In the genomic region with DNA sequence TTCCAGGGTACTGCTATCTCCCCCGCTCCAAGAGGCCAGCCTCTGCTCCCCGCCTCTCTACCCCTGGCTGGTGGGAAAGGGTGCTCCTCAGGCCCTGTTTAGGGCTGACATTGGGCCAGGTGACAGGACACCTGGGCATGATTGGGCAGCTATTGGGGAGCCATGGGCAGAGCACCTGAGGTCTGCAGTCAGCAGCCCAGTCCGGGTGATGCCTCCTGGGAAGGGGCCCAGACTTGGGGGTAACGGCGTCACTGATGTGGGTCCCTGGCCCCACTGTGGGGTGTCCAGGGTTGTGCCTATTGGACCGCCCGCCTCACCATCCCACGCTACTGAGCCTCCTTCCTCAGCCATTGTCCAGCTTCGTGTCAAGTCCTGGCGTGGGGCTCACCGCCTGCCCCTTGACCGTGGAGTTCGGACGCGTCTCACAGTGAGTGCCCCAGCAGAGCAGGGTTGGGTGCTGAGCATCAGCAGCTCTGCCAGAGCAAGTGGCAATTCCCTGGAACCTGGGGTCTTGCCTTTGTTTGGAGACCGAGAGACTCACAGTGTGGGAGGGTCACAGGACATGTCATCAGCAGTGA, we compare ENCODE assay signal across 20 cellular contexts. TPM values are rescaled to one million over a fixed set of nuclear protein-coding genes. Genes with fewer than 3 reads are reported as not detected.
DNase-seq lines count a peak whose midpoint lies in the region; ATAC-seq, FAIRE-seq and TF ChIP-seq lines count a peak whose summit lies in the region.
"Had no signal": no experiment of that assay in that cellular context is flagged by ENCODE, and none has a peak within 500 bp of the region (broad histone marks: within the 10 kb centered on the region; RNA-seq: fewer than 3 reads in every experiment).

No MANE protein-coding gene starts in this region.

- H3K9me1 ChIP-seq in K562 (ENCODE audit: control insufficient read depth, insufficient read depth, low read length): peaks cover 5% of the 10 kb centered on the region

- no peak for TF ChIP-seq EP300 in K562 (IDR thresholded peaks at IDR 0.05; ENCODE audit: low read length)

- in situ Hi-C loops in K562 (cut with MboI): no loop called here

- H2AFZ ChIP-seq in DND-41 (ENCODE audit: low read depth, low read length) (no peak overlapping the region), K562 (ENCODE audit: low read depth, low read length) (no peak overlapping the region)

- TF ChIP-seq CTCF in DND-41 (IDR thresholded peaks at IDR 0.05; ENCODE audit: borderline replicate concordance, extremely low read depth, low read length, poor library complexity, severe bottlenecking): no peak
- TF ChIP-seq CTCF in K562 (IDR thresholded peaks at IDR 0.05 in 2 of 3, conservative IDR thresholded peaks at IDR 0.05 in 1 of 3; ENCODE audit: insufficient read depth in 2 of 3, low read depth in 1 of 3, low read length in 3 of 3): no peak
- no peak for TF ChIP-seq CTCF in neural crest cell (conservative IDR thresholded peaks at IDR 0.05)

- H3K9ac ChIP-seq in DND-41 (ENCODE audit: low read depth, low read length): peak overlapping the region; percentile 17; the same call in 1 of the 2 replicates
- H3K9ac ChIP-seq in K562 (ENCODE audit: insufficient read depth in 1 of 2, low read depth in 2 of 2, low read length in 2 of 2): peak overlapping the region in 1 of 2 experiments; percentile 98; a peak in 1 of 4 replicates

- H3K4me3 ChIP-seq in DND-41 (ENCODE audit: low read depth in 1 of 2, low read length in 2 of 2) (no peak overlapping the region), K562 (no peak overlapping the region)
- H3K4me3 ChIP-seq: A549, MG63 had no signal

- ATAC-seq in DND-41 (ENCODE audit: insufficient read depth, low read depth) (no peak), K562 (no peak)
- no peak for ATAC-seq in stimulated activated naive CD8-positive, alpha-beta T cell treated with anti-CD3 and anti-CD28 coated beads, Interleukin-15, amount 100 ng/mL, for 72 hours
- ATAC-seq: A549, HCT116 had no signal

- no peak for FAIRE-seq in K562 (lab: Jason Lieb, UNC)
- FAIRE-seq: A549, D721Med, GM19239 had no signal

- 91% methylated on average over 15 of the region's 16 CpGs for WGBS in K562 (ENCODE audit: insufficient coverage, low coverage, missing lambda C conversion rate)

- H3K27me3 Mint-ChIP-seq in activated T-cell treated with anti-CD3 and anti-CD28 coated beads, Interleukin-2, amount 50 U/mL, for 24 hours: no peaks in the 10 kb centered on the region
- peaks cover 2% of the 10 kb centered on the region for H3K27me3 Mint-ChIP-seq in neural crest cell (ENCODE audit: low read depth)
- no peaks in the 10 kb centered on the region for H3K27me3 Mint-ChIP-seq in stimulated activated naive CD8-positive, alpha-beta T cell treated with anti-CD3 and anti-CD28 coated beads, Interleukin-15, amount 100 ng/mL, for 72 hours

- no peaks in the 10 kb centered on the region for H3K9me3 Mint-ChIP-seq in activated T-cell treated with anti-CD3 and anti-CD28 coated beads, Interleukin-2, amount 50 U/mL, for 24 hours
- H3K9me3 Mint-ChIP-seq in neural crest cell: no peaks in the 10 kb centered on the region
- H3K9me3 Mint-ChIP-seq in stimulated activated naive CD8-positive, alpha-beta T cell treated with anti-CD3 and anti-CD28 coated beads, Interleukin-15, amount 100 ng/mL, for 72 hours: no peaks in the 10 kb centered on the region

- intact Hi-C loops in K562 (cut with micrococcal nuclease) (no loop called here), posterior cingulate gyrus (cut with DNase I) (no loop called here)

- H3K27ac ChIP-seq in DND-41 (ENCODE audit: low read length) (no peak overlapping the region), K562 (ENCODE audit: extremely low read depth, low read depth, low read length) (no peak overlapping the region)
- H3K27ac ChIP-seq: A549, HL-60 had no signal

- no peaks in the 10 kb centered on the region for H3K9me3 ChIP-seq in DND-41 (ENCODE audit: insufficient read depth, low read length, severe bottlenecking)
- no peaks in the 10 kb centered on the region; the same call in 1 of the 2 replicates for H3K9me3 ChIP-seq in K562 (replicated peaks; ENCODE audit: control insufficient read depth, insufficient read depth, low read depth, low read length)
- H3K9me3 ChIP-seq: A549, MG63 had no signal

- H3K4me2 ChIP-seq in DND-41 (ENCODE audit: insufficient read depth, low read length): peak overlapping the region; percentile 20; the same call in 1 of the 2 replicates
- H3K4me2 ChIP-seq in K562 (ENCODE audit: insufficient read depth, low read length): no peak overlapping the region
- H3K4me2 ChIP-seq: A549 had no signal

- DNase-seq in activated T-cell treated with anti-CD3 and anti-CD28 coated beads, Interleukin-2, amount 50 U/mL, for 24 hours: no peak
- DNase-seq in activated T-cell treated with anti-CD3 and anti-CD28 coated beads for 4 hours: no peak
- no peak for DNase-seq in DND-41
- no peak for DNase-seq in K562 (ENCODE audit: extremely low read depth in 1 of 4, low spot score in 3 of 4)
- DNase-seq in neural crest cell (ENCODE audit: low read depth, low spot score): no peak
- no peak for DNase-seq in activated effector memory CD4-positive, alpha-beta T cell treated with anti-CD3 and anti-CD28 coated beads, Interleukin-2, amount 50 U/mL, for 16 hours
- DNase-seq in stimulated activated naive CD8-positive, alpha-beta T cell treated with anti-CD3 and anti-CD28 coated beads, Interleukin-15, amount 100 ng/mL, for 72 hours: no peak
- DNase-seq in posterior cingulate gyrus: no peak
- DNase-seq: DMS79 treated with DMSO at 0.1 percent for 48 hours, GF-D8, MG63, NCI-H1092 treated with DMSO at 0.1 percent for 48 hours, NCI-H1694 treated with DMSO at 0.1 percent for 48 hours, NCI-H69, SHP77 had no signal

- H3K4me1 ChIP-seq in DND-41 (ENCODE audit: insufficient read depth, low read length): peaks cover 43% of the 10 kb centered on the region
- H3K4me1 ChIP-seq in K562 (replicated peaks in 1 of 2; ENCODE audit: control insufficient read depth in 2 of 2, insufficient read depth in 2 of 2, low read length in 2 of 2): peaks cover 14 to 77% of the 10 kb centered on the region in 2 experiments

- peak overlapping the region; percentile 20 for H3K4me3 Mint-ChIP-seq in activated T-cell treated with anti-CD3 and anti-CD28 coated beads, Interleukin-2, amount 50 U/mL, for 24 hours
- peak overlapping the region; percentile 83 for H3K4me3 Mint-ChIP-seq in neural crest cell
- no peak overlapping the region for H3K4me3 Mint-ChIP-seq in stimulated activated naive CD8-positive, alpha-beta T cell treated with anti-CD3 and anti-CD28 coated beads, Interleukin-15, amount 100 ng/mL, for 72 hours

- no TSS peak for BruUV-seq in K562 (replicated peaks; lab: Mats Ljungman, UMichigan)

- H3K4me1 Mint-ChIP-seq in activated T-cell treated with anti-CD3 and anti-CD28 coated beads, Interleukin-2, amount 50 U/mL, for 24 hours (ENCODE audit: low read depth): peaks cover 28% of the 10 kb centered on the region
- peaks cover 28% of the 10 kb centered on the region for H3K4me1 Mint-ChIP-seq in neural crest cell
- H3K4me1 Mint-ChIP-seq in stimulated activated naive CD8-positive, alpha-beta T cell treated with anti-CD3 and anti-CD28 coated beads, Interleukin-15, amount 100 ng/mL, for 72 hours: peaks cover 45% of the 10 kb centered on the region

- peaks cover 43% of the 10 kb centered on the region for H4K20me1 ChIP-seq in DND-41 (ENCODE audit: insufficient read depth, low read length)
- peaks cover 13% of the 10 kb centered on the region for H4K20me1 ChIP-seq in K562 (replicated peaks; ENCODE audit: control insufficient read depth, insufficient read depth, low read length)

- peaks cover 45% of the 10 kb centered on the region for H3K36me3 Mint-ChIP-seq in activated T-cell treated with anti-CD3 and anti-CD28 coated beads, Interleukin-2, amount 50 U/mL, for 24 hours (ENCODE audit: low read depth)
- H3K36me3 Mint-ChIP-seq in neural crest cell (ENCODE audit: low read depth): no peaks in the 10 kb centered on the region

- no peak for TF ChIP-seq RAD21 in K562 (CRISPR knock-in tag; conservative IDR thresholded peaks at IDR 0.05 in 1 of 2, IDR thresholded peaks at IDR 0.05 in 1 of 2)

- H3K36me3 ChIP-seq in DND-41 (ENCODE audit: insufficient read depth, low read length) (peaks cover 32% of the 10 kb centered on the region), K562 (ENCODE audit: control insufficient read depth, insufficient read depth, low read length) (peaks cover 22% of the 10 kb centered on the region; the same call in 2 of the 3 replicates)

- no peak for TF ChIP-seq POLR2A in K562 (conservative IDR thresholded peaks at IDR 0.05)

- CTCF ChIA-PET in K562 (lab: Yijun Ruan, JAX; ENCODE audit: low intra/inter-chr PET ratio): no interaction called here

- H3K27me3 ChIP-seq in DND-41 (ENCODE audit: insufficient read depth, low read length, poor library complexity) (no peaks in the 10 kb centered on the region), K562 (ENCODE audit: control insufficient read depth in 2 of 2, insufficient read depth in 2 of 2, low read length in 2 of 2) (no peaks in the 10 kb centered on the region)
- H3K27me3 ChIP-seq: MG63 had no signal

- H3K79me2 ChIP-seq in DND-41 (ENCODE audit: insufficient read depth, low read length) (peaks cover 48% of the 10 kb centered on the region), K562 (ENCODE audit: control insufficient read depth, insufficient read depth, low read length) (peaks cover 41% of the 10 kb centered on the region)

- no peak overlapping the region for H3K27ac Mint-ChIP-seq in activated T-cell treated with anti-CD3 and anti-CD28 coated beads, Interleukin-2, amount 50 U/mL, for 24 hours
- no peak overlapping the region for H3K27ac Mint-ChIP-seq in neural crest cell (ENCODE audit: unreplicated experiment)
- no peak overlapping the region for H3K27ac Mint-ChIP-seq in stimulated activated naive CD8-positive, alpha-beta T cell treated with anti-CD3 and anti-CD28 coated beads, Interleukin-15, amount 100 ng/mL, for 72 hours

- POLR2A ChIA-PET in K562 (lab: Yijun Ruan, JAX): interaction anchor here (0.6 kb wide), 1 partner anchor 53 kb away, joined by 5 read pairs; no protein-coding TSS in a partner anchor

RNA-seq across cellular contexts. Expression of a gene that starts 2.8 kb away (rescaled TPM):
- 140 and 450 TPM in 2 replicates for total RNA-seq in K562 (2011; cell fraction: chromatin; rRNA removed; ENCODE audit: low replicate concordance)
- 336 and 342 TPM in 2 replicates for total RNA-seq in K562 (2011; cell fraction: nucleolus; rRNA removed)
- 156 and 178 TPM in 2 replicates for total RNA-seq in K562 (2011; cell fraction: nucleoplasm; rRNA removed)
- total RNA-seq in K562 (2014; rRNA removed): 50.8 and 50.9 TPM in 2 replicates
- 13.5 and 17.1 TPM in 2 replicates for total RNA-seq in K562 (2014; rRNA removed; fragmentation: Illumina TruSeq; extraction: Trizol)
- 45.4 and 49.5 TPM in 2 replicates for total RNA-seq in K562 (2015; rRNA removed; fragmentation: Illumina TruSeq; extraction: Trizol)
- total RNA-seq in K562 (2021): 105 and 118 TPM in 2 replicates
- polyA plus RNA-seq in K562 (2011; rRNA removed): 35.8 and 58.6 TPM in 2 replicates
- 47.9 and 104 TPM in 2 replicates for polyA plus RNA-seq in K562 (2011; cell fraction: cytosol; rRNA removed)
- 263 and 504 TPM in 2 replicates for polyA plus RNA-seq in K562 (2011; cell fraction: nucleus; rRNA removed)
- 53.2 and 84.6 TPM in 2 replicates for polyA plus RNA-seq in K562 (2012)
- 36.9 and 78.5 TPM in 2 replicates for polyA plus RNA-seq in K562 (2014; fragmentation: Illumina TruSeq; extraction: Trizol)
- polyA plus RNA-seq in K562 (2014; fragmentation: Nextera tagmentation; extraction: Ambion mirVana): 1 to 10 TPM; 2.8 to 3.3 TPM
- 144 TPM in 2 replicates for polyA plus RNA-seq in K562 (2014; rRNA removed)
- polyA minus RNA-seq in K562 (2011; rRNA and poly(A)+ RNA removed): 6.8 and 13.8 TPM in 2 replicates
- 29.3 and 39.0 TPM in 2 replicates for polyA minus RNA-seq in K562 (2011; cell fraction: cytosol; rRNA and poly(A)+ RNA removed)
- 57.2 and 63.4 TPM in 2 replicates for polyA minus RNA-seq in K562 (2011; cell fraction: nucleus; rRNA and poly(A)+ RNA removed)
- total RNA-seq in neural crest cell: 93.6 and 94.9 TPM in 2 replicates

RNA-seq across cellular contexts. Expression of a gene that starts 9.8 kb away (rescaled TPM):
- total RNA-seq in K562 (2011; cell fraction: chromatin; rRNA removed; ENCODE audit: low replicate concordance): not detected in 2 replicates
- not detected in 2 replicates for total RNA-seq in K562 (2011; cell fraction: nucleolus; rRNA removed)
- total RNA-seq in K562 (2011; cell fraction: nucleoplasm; rRNA removed): not detected in 2 replicates
- total RNA-seq in K562 (2014; rRNA removed) (0.18 and 0.73 TPM in 2 replicates), K562 (2014; rRNA removed; fragmentation: Illumina TruSeq; extraction: Trizol) (not detected in 2 replicates), K562 (2015; rRNA removed; fragmentation: Illumina TruSeq; extraction: Trizol) (not detected in 2 replicates), K562 (2021) (0.16 and 0.63 TPM in 2 replicates), neural crest cell (1.0 and 1.2 TPM in 2 replicates)
- polyA plus RNA-seq in K562 (2011; rRNA removed) (not detected in 2 replicates), K562 (2014; fragmentation: Illumina TruSeq; extraction: Trizol) (0.13 and 0.24 TPM in 2 replicates), K562 (2014; fragmentation: Nextera tagmentation; extraction: Ambion mirVana) (not detected), K562 (2014; rRNA removed) (1.2 TPM in 1 of 2 replicates, not detected in the other)
- polyA plus RNA-seq in K562 (2011; cell fraction: cytosol; rRNA removed): 0.06 TPM in 1 of 2 replicates, not detected in the other
- not detected in 2 replicates for polyA plus RNA-seq in K562 (2011; cell fraction: nucleus; rRNA removed)
- polyA plus RNA-seq in K562 (2012): 0.28 and 0.31 TPM in 2 replicates
- not detected in 2 replicates for polyA minus RNA-seq in K562 (2011; rRNA and poly(A)+ RNA removed)
- not detected in 2 replicates for polyA minus RNA-seq in K562 (2011; cell fraction: cytosol; rRNA and poly(A)+ RNA removed)
- polyA minus RNA-seq in K562 (2011; cell fraction: nucleus; rRNA and poly(A)+ RNA removed): not detected in 2 replicates

RNA-seq across cellular contexts. Expression of a gene that starts 18.0 kb away (rescaled TPM):
- total RNA-seq in K562 (2011; cell fraction: chromatin; rRNA removed; ENCODE audit: low replicate concordance): 18.6 and 84.0 TPM in 2 replicates
- total RNA-seq in K562 (2011; cell fraction: nucleolus; rRNA removed): 75.0 and 76.5 TPM in 2 replicates
- total RNA-seq in K562 (2011; cell fraction: nucleoplasm; rRNA removed): 35.6 and 39.5 TPM in 2 replicates
- 17.0 and 21.5 TPM in 2 replicates for total RNA-seq in K562 (2014; rRNA removed)
- 2.5 and 3.0 TPM in 2 replicates for total RNA-seq in K562 (2014; rRNA removed; fragmentation: Illumina TruSeq; extraction: Trizol)
- total RNA-seq in K562 (2015; rRNA removed; fragmentation: Illumina TruSeq; extraction: Trizol): 11.4 and 11.8 TPM in 2 replicates
- 54.7 and 55.4 TPM in 2 replicates for total RNA-seq in K562 (2021)
- 9.3 and 32.2 TPM in 2 replicates for polyA plus RNA-seq in K562 (2011; rRNA removed)
- polyA plus RNA-seq in K562 (2011; cell fraction: cytosol; rRNA removed): 10.7 and 26.2 TPM in 2 replicates
- polyA plus RNA-seq in K562 (2011; cell fraction: nucleus; rRNA removed): 46.7 and 86.6 TPM in 2 replicates
- 25.7 and 28.8 TPM in 2 replicates for polyA plus RNA-seq in K562 (2012)
- polyA plus RNA-seq in K562 (2014; fragmentation: Illumina TruSeq; extraction: Trizol): 15.0 and 37.3 TPM in 2 replicates
- under 1 TPM; 0.41 to 0.44 TPM for polyA plus RNA-seq in K562 (2014; fragmentation: Nextera tagmentation; extraction: Ambion mirVana)
- 30.0 and 32.8 TPM in 2 replicates for polyA plus RNA-seq in K562 (2014; rRNA removed)
- 6.1 and 7.3 TPM in 2 replicates for polyA minus RNA-seq in K562 (2011; rRNA and poly(A)+ RNA removed)
- 19.8 and 31.9 TPM in 2 replicates for polyA minus RNA-seq in K562 (2011; cell fraction: cytosol; rRNA and poly(A)+ RNA removed)
- 14.7 and 16.0 TPM in 2 replicates for polyA minus RNA-seq in K562 (2011; cell fraction: nucleus; rRNA and poly(A)+ RNA removed)
- 53.4 and 54.6 TPM in 2 replicates for total RNA-seq in neural crest cell

RNA-seq across cellular contexts. Expression of a gene that starts 25.0 kb away (rescaled TPM):
- 31.9 and 139 TPM in 2 replicates for total RNA-seq in K562 (2011; cell fraction: chromatin; rRNA removed; ENCODE audit: low replicate concordance)
- total RNA-seq in K562 (2011; cell fraction: nucleolus; rRNA removed): 157 and 166 TPM in 2 replicates
- 58.5 and 69.8 TPM in 2 replicates for total RNA-seq in K562 (2011; cell fraction: nucleoplasm; rRNA removed)
- total RNA-seq in K562 (2014; rRNA removed) (13.2 and 18.7 TPM in 2 replicates), K562 (2014; rRNA removed; fragmentation: Illumina TruSeq; extraction: Trizol) (0.95 and 1.0 TPM in 2 replicates), K562 (2015; rRNA removed; fragmentation: Illumina TruSeq; extraction: Trizol) (7.3 and 7.6 TPM in 2 replicates), K562 (2021) (31.3 and 32.1 TPM in 2 replicates), neural crest cell (30.7 and 37.9 TPM in 2 replicates)
- polyA plus RNA-seq in K562 (2011; rRNA removed) (8.5 and 20.7 TPM in 2 replicates), K562 (2014; fragmentation: Illumina TruSeq; extraction: Trizol) (3.0 and 11.1 TPM in 2 replicates), K562 (2014; fragmentation: Nextera tagmentation; extraction: Ambion mirVana) (under 1 TPM; 0.32 to 0.36 TPM), K562 (2014; rRNA removed) (47.5 and 52.7 TPM in 2 replicates)
- polyA plus RNA-seq in K562 (2011; cell fraction: cytosol; rRNA removed): 13.4 and 29.0 TPM in 2 replicates
- 284 and 380 TPM in 2 replicates for polyA plus RNA-seq in K562 (2011; cell fraction: nucleus; rRNA removed)
- polyA plus RNA-seq in K562 (2012): 20.6 and 37.0 TPM in 2 replicates
- polyA minus RNA-seq in K562 (2011; rRNA and poly(A)+ RNA removed): 2.6 and 3.2 TPM in 2 replicates
- polyA minus RNA-seq in K562 (2011; cell fraction: cytosol; rRNA and poly(A)+ RNA removed): 11.4 and 11.9 TPM in 2 replicates
- polyA minus RNA-seq in K562 (2011; cell fraction: nucleus; rRNA and poly(A)+ RNA removed): 53.5 and 55.9 TPM in 2 replicates

RNA-seq across cellular contexts. Expression of a gene that starts 29.7 kb away (rescaled TPM):
- 170 and 292 TPM in 2 replicates for total RNA-seq in K562 (2011; cell fraction: chromatin; rRNA removed; ENCODE audit: low replicate concordance)
- total RNA-seq in K562 (2011; cell fraction: nucleolus; rRNA removed): 396 and 422 TPM in 2 replicates
- total RNA-seq in K562 (2011; cell fraction: nucleoplasm; rRNA removed): 508 and 986 TPM in 2 replicates
- total RNA-seq in K562 (2014; rRNA removed) (1,805 and 1,933 TPM in 2 replicates), K562 (2014; rRNA removed; fragmentation: Illumina TruSeq; extraction: Trizol) (1,134 and 1,237 TPM in 2 replicates), K562 (2015; rRNA removed; fragmentation: Illumina TruSeq; extraction: Trizol) (1,326 and 1,329 TPM in 2 replicates), K562 (2021) (3,807 and 3,932 TPM in 2 replicates), neural crest cell (1,810 and 1,830 TPM in 2 replicates)
- polyA plus RNA-seq in K562 (2011; rRNA removed) (687 and 817 TPM in 2 replicates), K562 (2014; fragmentation: Illumina TruSeq; extraction: Trizol) (528 and 867 TPM in 2 replicates), K562 (2014; fragmentation: Nextera tagmentation; extraction: Ambion mirVana) (1,000 to 10,000 TPM; 1,853 to 1,893 TPM), K562 (2014; rRNA removed) (1,548 and 1,633 TPM in 2 replicates)
- polyA plus RNA-seq in K562 (2011; cell fraction: cytosol; rRNA removed): 1,159 and 2,082 TPM in 2 replicates
- polyA plus RNA-seq in K562 (2011; cell fraction: nucleus; rRNA removed): 711 and 782 TPM in 2 replicates
- 2,625 and 2,975 TPM in 2 replicates for polyA plus RNA-seq in K562 (2012)
- 836 and 845 TPM in 2 replicates for polyA minus RNA-seq in K562 (2011; rRNA and poly(A)+ RNA removed)
- 1,403 and 1,771 TPM in 2 replicates for polyA minus RNA-seq in K562 (2011; cell fraction: cytosol; rRNA and poly(A)+ RNA removed)
- 148 and 275 TPM in 2 replicates for polyA minus RNA-seq in K562 (2011; cell fraction: nucleus; rRNA and poly(A)+ RNA removed)

Comparison
In these comparisons a context has a peak if more than half of its experiments do, and no peak if none do; other contexts are left out.
1. H3K4me3 Mint-ChIP-seq: peak in activated T-cell treated with anti-CD3 and anti-CD28 coated beads, Interleukin-2, amount 50 U/mL, for 24 hours (single experiment) and neural crest cell (single experiment); none in stimulated activated naive CD8-positive, alpha-beta T cell treated with anti-CD3 and anti-CD28 coated beads, Interleukin-15, amount 100 ng/mL, for 72 hours (0 of 2).